Comparison of ENCODE assay signal across 16 cellular contexts in the genomic region with DNA sequence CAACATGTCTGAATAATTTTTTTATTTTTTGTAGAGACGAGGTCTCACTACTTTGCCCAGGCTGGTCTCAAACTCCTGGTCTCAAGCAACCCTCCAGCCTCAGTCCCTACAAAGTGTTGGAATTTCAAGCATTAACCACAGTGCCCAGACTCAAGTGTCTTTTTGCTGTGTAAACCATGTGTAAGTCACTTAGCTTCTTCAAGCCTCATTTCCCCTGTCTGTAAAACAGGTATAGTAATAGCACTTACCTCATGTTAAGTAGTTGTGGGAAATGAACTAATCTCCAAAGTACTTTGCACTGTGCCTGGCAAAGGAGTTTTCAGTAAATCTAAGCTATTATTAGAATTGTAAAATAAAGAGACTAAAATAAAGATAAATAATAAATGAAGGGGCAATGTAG.
"Had no signal": no experiment of that assay in that cellular context is flagged by ENCODE, and none has a peak within 500 bp of the region (broad histone marks: within the 10 kb centered on the region; RNA-seq: fewer than 3 reads in every experiment).

No MANE protein-coding gene starts in this region.

- H3K27me3 ChIP-seq: dorsolateral prefrontal cortex, testis had no signal

- H3K4me3 ChIP-seq: dorsolateral prefrontal cortex, testis had no signal

- DNase-seq: activated CD4-positive, alpha-beta memory T cell treated with anti-CD3 and anti-CD28 coated beads, Interleukin-2, amount 10 ng/mL, durations not matched to agents 7 days and 5 days; activated CD8-positive, alpha-beta memory T cell treated with anti-CD3 and anti-CD28 coated beads, Interleukin-2, amount 50 U/mL, for 4 hours; activated gamma-delta T cell treated with Interleukin-2 at 50 U/mL for 16 hours; activated naive CD8-positive, alpha-beta T cell treated with anti-CD3 and anti-CD28 coated beads, Interleukin-2, amount 10 ng/mL, durations not matched to agents 7 days and 5 days; activated T-cell treated with anti-CD3 and anti-CD28 coated beads, Interleukin-2, amount 50 U/mL, for 72 hours; aorta; dorsolateral prefrontal cortex; glutamatergic neuron; immature natural killer cell; mesendoderm; stimulated activated CD4-positive, alpha-beta T cell treated with anti-CD3 and anti-CD28 coated beads, Interleukin-4, amount 100 ng/mL, for 4 hours; stimulated activated naive CD8-positive, alpha-beta T cell treated with anti-CD3 and anti-CD28 coated beads, Interleukin-15, amount 100 ng/mL, for 72 hours; T1000; testis had no signal

- H3K4me1 ChIP-seq: testis had no signal

- ATAC-seq: activated T-cell treated with anti-CD3 and anti-CD28 coated beads, Interleukin-2, amount 50 U/mL, for 72 hours; esophagus mucosa; stimulated activated naive CD8-positive, alpha-beta T cell treated with anti-CD3 and anti-CD28 coated beads, Interleukin-15, amount 100 ng/mL, for 72 hours had no signal

- H3K27ac ChIP-seq: testis, VCaP had no signal

- H3K9me3 ChIP-seq: testis had no signal
